27 cellular contexts compared by ENCODE assay signal in the genomic region with DNA sequence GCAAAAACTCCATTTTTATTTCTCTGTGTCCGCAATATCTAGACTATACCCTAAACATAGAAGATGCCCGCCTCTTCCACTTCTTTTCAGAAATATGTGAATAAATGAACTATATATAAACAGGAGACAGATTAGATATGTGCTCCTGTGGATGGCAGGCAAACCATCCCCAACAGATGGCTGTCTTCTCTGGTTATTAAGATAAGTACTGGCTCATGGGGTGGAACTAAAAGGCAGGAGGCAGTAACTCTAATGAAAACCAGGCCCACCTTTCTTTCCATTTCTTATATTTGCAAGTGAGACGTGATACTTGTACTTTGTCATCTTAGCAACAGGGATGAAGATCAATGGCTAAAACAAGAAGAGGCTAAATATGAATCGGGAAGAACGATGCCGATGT.
"Had no signal": no experiment of that assay in that cellular context is flagged by ENCODE, and none has a peak within 500 bp of the region (broad histone marks: within the 10 kb centered on the region; RNA-seq: fewer than 3 reads in every experiment).

No MANE protein-coding gene starts in this region.

- H3K36me3 Mint-ChIP-seq: naive B cell; natural killer cell; stimulated activated memory B cell treated with anti-CD40 and anti-IgM and Interleukin-4, amounts not matched to agents 10 μg/mL and 1 μg/mL and 100 μg/mL, for 72 hours had no signal

- H3K4me1 ChIP-seq: lower lobe of right lung, right atrium auricular region, right lobe of liver, testis, thyroid gland, transverse colon, upper lobe of right lung had no signal

- H3K27me3 ChIP-seq: ovary, right atrium auricular region, right lobe of liver, testis, thyroid gland, transverse colon, upper lobe of right lung had no signal

- DNase-seq: hippocampal formation; kidney glomerular epithelial cell; left cardiac atrium; left ventricle myocardium superior; lower lobe of right lung; mammary epithelial cell; mesenchymal stem cell; naive B cell; natural killer cell; ovary; right lobe of liver; stimulated activated CD4-positive, alpha-beta T cell treated with anti-CD3 and anti-CD28 coated beads, Interleukin-1b, Interleukin-23, amount 100 ng/mL, for 48 hours; stimulated activated CD4-positive, alpha-beta T cell treated with anti-CD3 and anti-CD28 coated beads, Interleukin-2, amount 100 ng/mL, for 48 hours; stimulated activated CD4-positive, alpha-beta T cell treated with anti-CD3 and anti-CD28 coated beads, Interleukin-4, amount 100 ng/mL, for 4 hours; stimulated activated CD8-positive, alpha-beta memory T cell treated with anti-CD3 and anti-CD28 coated beads, Interleukin-4, amount 100 ng/mL, for 48 hours; stimulated activated naive CD4-positive, alpha-beta T cell treated with Interleukin-2 at 50 U/mL for 16 hours; stimulated activated naive CD8-positive, alpha-beta T cell treated with anti-CD3 and anti-CD28 coated beads, Interleukin-15, amount 100 ng/mL, for 72 hours; substantia nigra; testis; thyroid gland; transverse colon; upper lobe of right lung had no signal

- H3K9me3 ChIP-seq: lower lobe of right lung, ovary, right atrium auricular region, right lobe of liver, testis, thyroid gland, transverse colon, upper lobe of right lung had no signal

- H3K27ac Mint-ChIP-seq: naive B cell; natural killer cell; progenitor cell of endocrine pancreas; stimulated activated memory B cell treated with anti-CD40 and anti-IgM and Interleukin-4, amounts not matched to agents 10 μg/mL and 1 μg/mL and 100 μg/mL, for 72 hours; stimulated activated naive CD8-positive, alpha-beta T cell treated with anti-CD3 and anti-CD28 coated beads, Interleukin-15, amount 100 ng/mL, for 72 hours had no signal

- H3K4me3 Mint-ChIP-seq: naive B cell; natural killer cell; stimulated activated memory B cell treated with anti-CD40 and anti-IgM and Interleukin-4, amounts not matched to agents 10 μg/mL and 1 μg/mL and 100 μg/mL, for 72 hours; stimulated activated naive CD8-positive, alpha-beta T cell treated with anti-CD3 and anti-CD28 coated beads, Interleukin-15, amount 100 ng/mL, for 72 hours had no signal

- H3K27me3 Mint-ChIP-seq: naive B cell; progenitor cell of endocrine pancreas; stimulated activated memory B cell treated with anti-CD40 and anti-IgM and Interleukin-4, amounts not matched to agents 10 μg/mL and 1 μg/mL and 100 μg/mL, for 72 hours; stimulated activated naive CD8-positive, alpha-beta T cell treated with anti-CD3 and anti-CD28 coated beads, Interleukin-15, amount 100 ng/mL, for 72 hours had no signal

- H3K27ac ChIP-seq: lower lobe of right lung, ovary, right atrium auricular region, right lobe of liver, testis, thyroid gland, transverse colon, upper lobe of right lung had no signal

- H3K4me1 Mint-ChIP-seq: naive B cell; natural killer cell; stimulated activated memory B cell treated with anti-CD40 and anti-IgM and Interleukin-4, amounts not matched to agents 10 μg/mL and 1 μg/mL and 100 μg/mL, for 72 hours; stimulated activated naive CD8-positive, alpha-beta T cell treated with anti-CD3 and anti-CD28 coated beads, Interleukin-15, amount 100 ng/mL, for 72 hours had no signal

- H3K36me3 ChIP-seq: lower lobe of right lung, ovary, right atrium auricular region, right lobe of liver, thyroid gland, transverse colon, upper lobe of right lung had no signal

- H3K9me3 Mint-ChIP-seq: naive B cell; natural killer cell; stimulated activated memory B cell treated with anti-CD40 and anti-IgM and Interleukin-4, amounts not matched to agents 10 μg/mL and 1 μg/mL and 100 μg/mL, for 72 hours; stimulated activated naive CD8-positive, alpha-beta T cell treated with anti-CD3 and anti-CD28 coated beads, Interleukin-15, amount 100 ng/mL, for 72 hours had no signal

- ATAC-seq: left cardiac atrium; left lobe of liver; left ventricle myocardium superior; lower lobe of right lung; natural killer cell; right lobe of liver; stimulated activated memory B cell treated with anti-CD40 and anti-IgM and Interleukin-4, amounts not matched to agents 10 μg/mL and 1 μg/mL and 100 μg/mL, for 72 hours; stimulated activated naive CD8-positive, alpha-beta T cell treated with anti-CD3 and anti-CD28 coated beads, Interleukin-15, amount 100 ng/mL, for 72 hours; upper lobe of right lung had no signal

- H3K4me3 ChIP-seq: lower lobe of right lung, ovary, right atrium auricular region, right lobe of liver, smooth muscle cell, testis, thyroid gland, transverse colon, upper lobe of right lung had no signal
